Comparison of ENCODE assay signal across 6 cellular contexts in genomic region chr19:2235396-2236284, GRCh38. TPM values are rescaled to one million over a fixed set of nuclear protein-coding genes. Genes with fewer than 3 reads are reported as not detected.
A peak's percentile ranks its signal among the peaks of the same experiment; 100 is the strongest.
DNase-seq lines count a peak whose midpoint lies in the region; ATAC-seq and TF ChIP-seq lines count a peak whose summit lies in the region.

No MANE protein-coding gene starts in this region.

- no peaks in the 10 kb centered on the region for H3K9me3 ChIP-seq in subcutaneous abdominal adipose tissue (ENCODE audit: control insufficient read depth in 5 of 5, low read length in 5 of 5)

- H3K36me3 ChIP-seq in subcutaneous abdominal adipose tissue (ENCODE audit: control insufficient read depth in 5 of 5, insufficient read depth in 5 of 5, low read length in 5 of 5): peaks cover 0 to 34% (median 19%) of the 10 kb centered on the region in 5 donors

- ATAC-seq in HG02571 (IDR thresholded peaks at IDR 0.05; ENCODE audit: unreplicated experiment): peak; percentile 20
- ATAC-seq in foreskin keratinocyte: no peak

- H3K9ac ChIP-seq in subcutaneous abdominal adipose tissue (ENCODE audit: low read length in 5 of 5): peak overlapping the region; percentile 38 to 96 (median 80)

- TF ChIP-seq CTCF in foreskin keratinocyte (conservative IDR thresholded peaks at IDR 0.05): no peak

- peak; percentile 69 for DNase-seq in DMS79 treated with DMSO at 0.1 percent for 48 hours (lab: John Stamatoyannopoulos, UW)
- peak; percentile 9 for DNase-seq in OCI-M1 (lab: John Stamatoyannopoulos, UW)
- no peak for DNase-seq in foreskin keratinocyte
- no peak for DNase-seq in iPS-NIHi11 (ENCODE audit: low spot score)

- H3K27ac ChIP-seq in foreskin keratinocyte: peak overlapping the region; percentile 39
- peak overlapping the region; percentile 99 for H3K27ac ChIP-seq in subcutaneous abdominal adipose tissue (ENCODE audit: low read depth, low read length)

- H3K27me3 ChIP-seq in foreskin keratinocyte: no peaks in the 10 kb centered on the region
- H3K27me3 ChIP-seq in subcutaneous abdominal adipose tissue (ENCODE audit: control insufficient read depth in 5 of 5, insufficient read depth in 4 of 5, low read length in 5 of 5): no peaks in the 10 kb centered on the region

- peak overlapping the region; percentile 74 to 79 (median 76) for H3K4me3 ChIP-seq in subcutaneous abdominal adipose tissue (ENCODE audit: low read depth in 1 of 5, low read length in 5 of 5)

- H3K4me1 ChIP-seq in foreskin keratinocyte (peaks cover 15% of the 10 kb centered on the region), subcutaneous abdominal adipose tissue (ENCODE audit: control insufficient read depth in 5 of 5, insufficient read depth in 5 of 5, low read length in 5 of 5) (peaks cover 8 to 66% (median 54%) of the 10 kb centered on the region in 5 donors)

RNA-seq across cellular contexts. Expression of gene PLEKHJ1, which starts 0.5 kb away (rescaled TPM):
- 55.8 and 58.3 TPM in 2 replicates for total RNA-seq in foreskin keratinocyte
- polyA plus RNA-seq in foreskin keratinocyte: 81.0 and 84.9 TPM in 2 replicates

RNA-seq across cellular contexts. Expression of gene SF3A2, which starts 1.0 kb away (rescaled TPM):
- 33.8 and 34.2 TPM in 2 replicates for total RNA-seq in foreskin keratinocyte
- polyA plus RNA-seq in foreskin keratinocyte: 69.8 and 76.2 TPM in 2 replicates

RNA-seq across cellular contexts. Expression of gene AMH, which starts 13.5 kb away (rescaled TPM):
- 0.39 and 0.78 TPM in 2 replicates for total RNA-seq in foreskin keratinocyte
- 0.17 and 0.64 TPM in 2 replicates for polyA plus RNA-seq in foreskin keratinocyte

RNA-seq across cellular contexts. Expression of gene JSRP1, which starts 20.6 kb away (rescaled TPM):
- 0.17 TPM in 1 of 2 replicates, not detected in the other for total RNA-seq in foreskin keratinocyte
- polyA plus RNA-seq in foreskin keratinocyte: 0.17 and 0.22 TPM in 2 replicates

RNA-seq across cellular contexts. Expression of gene PEAK3, which starts 46.3 kb away (rescaled TPM):
- not detected in 2 replicates for total RNA-seq in foreskin keratinocyte
- polyA plus RNA-seq in foreskin keratinocyte: not detected in 2 replicates

Comparison
In these comparisons a context has a peak if more than half of its experiments do, and no peak if none do; other contexts are left out.
1. DNase-seq: peak in DMS79 treated with DMSO at 0.1 percent for 48 hours (single experiment) and OCI-M1 (single experiment); none in foreskin keratinocyte (0 of 2) and iPS-NIHi11 (single experiment).